Comparison of ENCODE assay signal across 8 cellular contexts in the genomic region with DNA sequence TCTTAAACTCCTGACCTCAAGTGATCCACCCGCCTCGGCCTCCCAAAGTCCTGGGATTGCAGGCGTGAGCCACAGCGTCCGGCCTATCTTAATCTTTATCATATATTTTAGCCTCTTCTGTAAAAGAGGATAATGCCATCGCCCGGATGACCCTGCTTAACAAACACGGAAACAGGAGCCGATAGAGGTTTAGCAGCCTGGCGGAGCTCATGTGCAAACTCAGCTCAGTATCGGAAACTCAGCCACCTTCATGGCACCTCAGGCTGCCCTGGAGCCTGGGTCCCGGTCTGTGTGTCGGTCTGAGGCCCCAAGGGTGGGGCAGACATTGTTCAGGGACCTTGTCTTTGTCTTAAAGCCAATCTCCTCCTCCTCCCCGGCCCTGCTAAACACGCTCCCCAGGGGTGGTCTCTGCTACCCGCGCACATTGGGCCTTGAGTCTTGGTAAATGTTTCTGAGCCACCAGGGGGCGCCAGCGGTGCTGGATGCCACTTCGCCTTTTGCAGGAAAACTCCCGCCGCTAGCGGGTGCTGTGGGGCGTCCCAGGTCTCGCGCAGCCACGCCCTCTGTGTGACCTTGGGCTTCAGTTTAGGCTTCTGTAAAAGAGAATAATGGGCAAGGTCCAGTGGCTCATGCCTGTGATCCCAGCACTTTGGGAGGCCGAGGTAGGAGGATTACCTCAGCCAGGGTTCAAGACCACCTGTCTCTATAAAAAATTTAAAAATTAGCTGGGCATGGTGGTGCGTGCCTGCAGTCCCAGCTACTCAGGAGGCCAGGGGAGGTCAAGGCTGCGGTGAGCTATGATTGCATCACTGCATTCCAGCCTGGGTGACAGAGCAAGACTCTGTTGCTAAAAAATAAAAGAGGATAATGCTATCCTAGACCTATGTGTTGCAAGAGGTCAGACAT. TPM values are rescaled to one million over a fixed set of nuclear protein-coding genes. Genes with fewer than 3 reads are reported as not detected.
DNase-seq lines count a peak whose midpoint lies in the region; ATAC-seq and TF ChIP-seq lines count a peak whose summit lies in the region.

No MANE protein-coding gene starts in this region.

- DNase-seq in KBM-7 (peak; percentile 94), amniotic epithelial cell (ENCODE audit: low read depth) (peak; percentile 90), hepatocyte (ENCODE audit: low spot score) (peak; percentile 85), gastrocnemius medialis (peak; percentile 40 to 66), DMS79 (lab: John Stamatoyannopoulos, UW) (no peak)
- peak; percentile 91 for DNase-seq in T-helper 2 cell treated with Interferon-gamma antibody and Interleukin-4, amounts not matched to agents 5 μg/mL and 100 μg/mL, for 36 hours (ENCODE audit: low spot score)

- H3K36me3 ChIP-seq in ACC112 (ENCODE audit: insufficient read depth, low read length), result no peaks in the 10 kb centered on the region
- H3K36me3 ChIP-seq in hepatocyte (replicated peaks; ENCODE audit: insufficient read depth, low read depth), result no peaks in the 10 kb centered on the region
- no peaks in the 10 kb centered on the region for H3K36me3 ChIP-seq in gastrocnemius medialis

- 48% methylated on average over 30 of the region's 30 CpGs for WGBS in hepatocyte (ENCODE audit: low lambda C conversion rate, missing lambda C conversion rate)

- H3K4me1 ChIP-seq in ACC112 (ENCODE audit: control insufficient read depth, insufficient read depth, low read length, unreplicated experiment) (peaks cover 40% of the 10 kb centered on the region), hepatocyte (ENCODE audit: insufficient read depth) (no peaks in the 10 kb centered on the region), gastrocnemius medialis (peaks cover 0 to 10% of the 10 kb centered on the region in 2 donors)

- intact Hi-C loops in gastrocnemius medialis (cut with DNase I; ENCODE audit: low total_unique reads), result no loop called here

- ATAC-seq in GM18511 (IDR thresholded peaks at IDR 0.05; ENCODE audit: unreplicated experiment) (peak; percentile 76), gastrocnemius medialis (peak; percentile 49 to 75)

- TF ChIP-seq CTCF in hepatocyte (IDR thresholded peaks at IDR 0.05; ENCODE audit: poor library complexity), result peak; percentile 64
- peak; percentile 51 to 74 (median 71) for TF ChIP-seq CTCF in gastrocnemius medialis (IDR thresholded peaks at IDR 0.05 in 4 of 5, conservative IDR thresholded peaks at IDR 0.05 in 1 of 5)

- H3K27me3 Mint-ChIP-seq in T-helper 2 cell treated with Interferon-gamma antibody and Interleukin-4, amounts not matched to agents 5 μg/mL and 100 μg/mL, for 36 hours (ENCODE audit: low read depth), result no peaks in the 10 kb centered on the region

- H2AFZ ChIP-seq in ACC112 (ENCODE audit: low read length, unreplicated experiment) (no peak overlapping the region), hepatocyte (no peak overlapping the region)

- H3K4me1 Mint-ChIP-seq in T-helper 2 cell treated with Interferon-gamma antibody and Interleukin-4, amounts not matched to agents 5 μg/mL and 100 μg/mL, for 36 hours (ENCODE audit: low read depth), result peaks cover 16% of the 10 kb centered on the region

- H3K4me3 Mint-ChIP-seq in T-helper 2 cell treated with Interferon-gamma antibody and Interleukin-4, amounts not matched to agents 5 μg/mL and 100 μg/mL, for 36 hours, result peak overlapping the region; percentile 12

- in situ Hi-C loops in KBM-7 (cut with MboI; ENCODE audit: low pct_unique_long_range_greater_than_20kb, low sequenced_read_pairs) (no loop called here), gastrocnemius medialis (cut with MboI; ENCODE audit: low sequenced_read_pairs in 4 of 4) (no loop called here)

- H3K27ac Mint-ChIP-seq in T-helper 2 cell treated with Interferon-gamma antibody and Interleukin-4, amounts not matched to agents 5 μg/mL and 100 μg/mL, for 36 hours, result peak overlapping the region; percentile 73

- H3K27ac ChIP-seq in ACC112 (ENCODE audit: low read depth, low read length) (peak overlapping the region; percentile 95), hepatocyte (no peak overlapping the region), gastrocnemius medialis (peak overlapping the region in 1 of 4 donors; percentile 20)

- TF ChIP-seq POLR2A in gastrocnemius medialis (IDR thresholded peaks at IDR 0.05), result no peak

- H3K4me2 ChIP-seq in hepatocyte, result no peak overlapping the region

- no peak overlapping the region for H3K4me3 ChIP-seq in ACC112 (ENCODE audit: low read depth, low read length)
- H3K4me3 ChIP-seq in hepatocyte, result no peak overlapping the region
- no peak overlapping the region for H3K4me3 ChIP-seq in gastrocnemius medialis

- no peaks in the 10 kb centered on the region for H4K20me1 ChIP-seq in hepatocyte (ENCODE audit: insufficient read depth, poor library complexity, severe bottlenecking)

- H3K27me3 ChIP-seq in ACC112 (ENCODE audit: insufficient read depth, low read length) (no peaks in the 10 kb centered on the region), hepatocyte (no peaks in the 10 kb centered on the region), gastrocnemius medialis (no peaks in the 10 kb centered on the region)

- no peaks in the 10 kb centered on the region for H3K9me2 ChIP-seq in hepatocyte (replicated peaks; ENCODE audit: insufficient read depth)

- no peaks in the 10 kb centered on the region for H3K36me3 Mint-ChIP-seq in T-helper 2 cell treated with Interferon-gamma antibody and Interleukin-4, amounts not matched to agents 5 μg/mL and 100 μg/mL, for 36 hours (ENCODE audit: low read depth)

- H3K9me3 Mint-ChIP-seq in T-helper 2 cell treated with Interferon-gamma antibody and Interleukin-4, amounts not matched to agents 5 μg/mL and 100 μg/mL, for 36 hours, result no peaks in the 10 kb centered on the region

- H3K79me2 ChIP-seq in ACC112 (ENCODE audit: control insufficient read depth, insufficient read depth, low read length, unreplicated experiment), result no peaks in the 10 kb centered on the region
- no peaks in the 10 kb centered on the region for H3K79me2 ChIP-seq in hepatocyte

- no peaks in the 10 kb centered on the region for H3K9me3 ChIP-seq in hepatocyte (ENCODE audit: low read depth)
- H3K9me3 ChIP-seq in gastrocnemius medialis, result no peaks in the 10 kb centered on the region

RNA-seq across cellular contexts. Expression of gene CETP, which starts 2.7 kb away (rescaled TPM):
- total RNA-seq in hepatocyte (not detected in 2 replicates), gastrocnemius medialis (not detected)
- not detected in 2 replicates for polyA plus RNA-seq in hepatocyte

RNA-seq across cellular contexts. Expression of gene NLRC5, which starts 24.9 kb away (rescaled TPM):
- total RNA-seq in hepatocyte, result 1.3 and 6.4 TPM in 2 replicates
- polyA plus RNA-seq in hepatocyte, result 4.5 and 7.0 TPM in 2 replicates
- 1 to 10 TPM; 2.5 to 9.4 (median 5.1) TPM for total RNA-seq in gastrocnemius medialis

RNA-seq across cellular contexts. Expression of gene HERPUD1, which starts 32.6 kb away (rescaled TPM):
- total RNA-seq in hepatocyte (201 and 253 TPM in 2 replicates), gastrocnemius medialis (100 to 1,000 TPM; 110 to 281 (median 125) TPM)
- polyA plus RNA-seq in hepatocyte, result 185 and 199 TPM in 2 replicates
